ENCODE assay signal across 16 cellular contexts in the genomic region with DNA sequence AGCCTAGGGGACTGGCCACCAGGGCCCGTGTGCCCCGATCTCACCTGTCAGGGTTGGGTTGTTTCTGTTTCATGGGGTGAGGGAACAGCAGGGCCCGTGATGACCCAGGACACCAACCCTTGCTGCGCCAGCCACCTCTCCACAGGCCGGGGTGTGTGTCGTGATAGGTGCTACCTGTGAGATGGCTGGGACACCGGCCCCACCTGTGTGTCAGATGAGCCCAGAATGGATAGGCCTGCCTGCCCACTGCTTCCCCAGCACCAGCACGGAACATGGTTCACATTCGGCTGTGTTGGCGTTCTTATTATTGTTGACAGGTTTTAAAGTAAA. TPM values are rescaled to one million over a fixed set of nuclear protein-coding genes. Genes with fewer than 3 reads are reported as not detected.
A peak's percentile ranks its signal among the peaks of the same experiment; 100 is the strongest.
DNase-seq lines count a peak whose midpoint lies in the region; ATAC-seq and TF ChIP-seq lines count a peak whose summit lies in the region.
"Had no signal": no experiment of that assay in that cellular context is flagged by ENCODE, and none has a peak within 500 bp of the region (broad histone marks: within the 10 kb centered on the region; RNA-seq: fewer than 3 reads in every experiment).

No MANE protein-coding gene starts in this region.

- no peak for TF ChIP-seq POLR2A in Peyer's patch (IDR thresholded peaks at IDR 0.05)

- H3K9me3 Mint-ChIP-seq in stimulated activated memory B cell treated with anti-CD40 and anti-IgM and Interleukin-4, amounts not matched to agents 10 μg/mL and 1 μg/mL and 100 μg/mL, for 72 hours: peaks cover 4% of the 10 kb centered on the region

- peak; percentile 4 for ATAC-seq in stimulated activated memory B cell treated with anti-CD40 and anti-IgM and Interleukin-4, amounts not matched to agents 10 μg/mL and 1 μg/mL and 100 μg/mL, for 72 hours
- ATAC-seq in GM18858 (IDR thresholded peaks at IDR 0.05; ENCODE audit: unreplicated experiment): no peak
- no peak for ATAC-seq in HG02970 (IDR thresholded peaks at IDR 0.05; ENCODE audit: low FRiP score, unreplicated experiment)
- ATAC-seq: A549, HepG2 had no signal

- H3K36me3 ChIP-seq in Peyer's patch (no peaks in the 10 kb centered on the region), WERI-Rb-1 (peaks cover 72% of the 10 kb centered on the region)

- H3K4me1 ChIP-seq in Peyer's patch: no peaks in the 10 kb centered on the region
- H3K4me1 ChIP-seq: A549, BE2C, HAP-1 had no signal

- H3K27ac ChIP-seq in Peyer's patch (no peak overlapping the region), WERI-Rb-1 (peak overlapping the region; percentile 99)
- H3K27ac ChIP-seq: A549, C4-2B had no signal

- H3K9me3 ChIP-seq in Peyer's patch: no peaks in the 10 kb centered on the region
- peaks cover 3% of the 10 kb centered on the region for H3K9me3 ChIP-seq in WERI-Rb-1 (ENCODE audit: severe bottlenecking)
- H3K9me3 ChIP-seq: A549, BE2C, HAP-1 had no signal

- DNase-seq in Peyer's patch (peak in 2 of 3 donors; percentile 6 to 33), WERI-Rb-1 (no peak), mesenteric fat pad (ENCODE audit: low spot score) (peak; percentile 78)
- no peak for DNase-seq in activated naive CD4-positive, alpha-beta T cell treated with Interleukin-2 at 50 U/mL for 16 hours
- DNase-seq: BE2C; CD4-positive, alpha-beta memory T cell; DMS153; DMS79 treated with DMSO at 0.1 percent for 48 hours; EL had no signal

- no peaks in the 10 kb centered on the region for H3K4me1 Mint-ChIP-seq in stimulated activated memory B cell treated with anti-CD40 and anti-IgM and Interleukin-4, amounts not matched to agents 10 μg/mL and 1 μg/mL and 100 μg/mL, for 72 hours
- H3K4me1 Mint-ChIP-seq: CD4-positive, alpha-beta memory T cell had no signal

- no peak overlapping the region for H3K4me3 ChIP-seq in Peyer's patch
- H3K4me3 ChIP-seq in WERI-Rb-1 (ENCODE audit: low read depth, low read length): no peak overlapping the region
- H3K4me3 ChIP-seq: A549, HAP-1 had no signal

- H3K27ac Mint-ChIP-seq in stimulated activated memory B cell treated with anti-CD40 and anti-IgM and Interleukin-4, amounts not matched to agents 10 μg/mL and 1 μg/mL and 100 μg/mL, for 72 hours: no peak overlapping the region

- H3K27me3 ChIP-seq in Peyer's patch (no peaks in the 10 kb centered on the region), WERI-Rb-1 (ENCODE audit: insufficient read depth, low read depth, severe bottlenecking) (no peaks in the 10 kb centered on the region)
- H3K27me3 ChIP-seq: BE2C had no signal

- no peak overlapping the region for H3K4me3 Mint-ChIP-seq in stimulated activated memory B cell treated with anti-CD40 and anti-IgM and Interleukin-4, amounts not matched to agents 10 μg/mL and 1 μg/mL and 100 μg/mL, for 72 hours
- H3K4me3 Mint-ChIP-seq: CD4-positive, alpha-beta memory T cell had no signal

- peaks cover 5% of the 10 kb centered on the region for H3K27me3 Mint-ChIP-seq in stimulated activated memory B cell treated with anti-CD40 and anti-IgM and Interleukin-4, amounts not matched to agents 10 μg/mL and 1 μg/mL and 100 μg/mL, for 72 hours
- H3K27me3 Mint-ChIP-seq: CD4-positive, alpha-beta memory T cell had no signal

- H3K36me3 Mint-ChIP-seq in stimulated activated memory B cell treated with anti-CD40 and anti-IgM and Interleukin-4, amounts not matched to agents 10 μg/mL and 1 μg/mL and 100 μg/mL, for 72 hours: peaks cover 17% of the 10 kb centered on the region

- TF ChIP-seq CTCF in Peyer's patch (IDR thresholded peaks at IDR 0.05): no peak
- no peak for TF ChIP-seq CTCF in WERI-Rb-1 (IDR thresholded peaks at IDR 0.05; ENCODE audit: low read depth, low read length)

RNA-seq across cellular contexts. Expression of a gene that starts 7.1 kb away (rescaled TPM):
- total RNA-seq in Peyer's patch (10 to 100 TPM; 27.0 to 67.0 (median 34.1) TPM), mesenteric fat pad (151 TPM)
- total RNA-seq: CD4-positive, alpha-beta memory T cell; HepG2 had no signal

RNA-seq across cellular contexts. Expression of a gene that starts 37.4 kb away (rescaled TPM):
- total RNA-seq in Peyer's patch (10 to 100 TPM in 1 of 4 donors, 1 to 10 TPM in 2, not detected in 1; 3.2 to 28.9 (median 7.5) TPM), mesenteric fat pad (not detected)

RNA-seq across cellular contexts. Expression of a gene that starts 38.1 kb away (rescaled TPM):
- 10 to 100 TPM; 39.2 to 74.3 (median 43.5) TPM for total RNA-seq in Peyer's patch
- total RNA-seq in mesenteric fat pad: 55.4 TPM

Comparison
In these comparisons a context has a peak if more than half of its experiments do, and no peak if none do; other contexts are left out.
1. DNase-seq: peak in Peyer's patch (2 of 3) and mesenteric fat pad (single experiment); none in WERI-Rb-1 (single experiment) and activated naive CD4-positive, alpha-beta T cell treated with Interleukin-2 at 50 U/mL for 16 hours (single experiment).